Comparison of ENCODE assay signal across 9 cellular contexts in the genomic region with DNA sequence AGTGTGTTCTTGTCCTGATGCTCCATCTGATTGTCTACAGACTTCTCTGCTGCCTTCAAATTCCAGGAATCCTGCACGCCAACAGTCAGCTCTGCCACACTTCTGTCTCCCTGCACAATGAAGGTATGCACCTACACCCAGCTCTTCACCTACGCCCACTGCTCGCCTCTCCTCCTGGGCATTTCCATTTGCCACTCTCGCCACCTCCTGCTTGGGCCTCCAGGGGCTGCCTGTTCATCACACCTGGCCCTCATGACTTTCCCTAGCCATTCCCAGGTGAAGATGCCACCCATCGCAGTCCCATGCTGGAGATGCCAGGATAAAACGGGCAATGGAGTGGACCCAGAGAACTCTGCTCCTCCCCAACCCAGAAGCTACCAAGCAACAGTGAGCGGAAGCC.
"Had no signal": no experiment of that assay in that cellular context is flagged by ENCODE, and none has a peak within 500 bp of the region (broad histone marks: within the 10 kb centered on the region; RNA-seq: fewer than 3 reads in every experiment).

No MANE protein-coding gene starts in this region.

- H3K4me3 ChIP-seq: K562 had no signal

- ATAC-seq: HepG2, K562 had no signal

- H3K4me1 Mint-ChIP-seq: IgD-negative memory B cell had no signal

- DNase-seq: IMR-90, KBM-7, KG1 had no signal

- FAIRE-seq: HepG2, HTR-8/SVneo, K562 had no signal

- H3K36me3 Mint-ChIP-seq: IgD-negative memory B cell had no signal

- H3K4me2 ChIP-seq: KMS-11 had no signal

- H3K4me3 Mint-ChIP-seq: IgD-negative memory B cell had no signal

- H3K27ac ChIP-seq: HL-60, KMS-11 had no signal

- H3K27ac Mint-ChIP-seq: IgD-negative memory B cell had no signal

- H3K9ac ChIP-seq: KMS-11 had no signal
